22 cellular contexts compared by ENCODE assay signal in the genomic region with DNA sequence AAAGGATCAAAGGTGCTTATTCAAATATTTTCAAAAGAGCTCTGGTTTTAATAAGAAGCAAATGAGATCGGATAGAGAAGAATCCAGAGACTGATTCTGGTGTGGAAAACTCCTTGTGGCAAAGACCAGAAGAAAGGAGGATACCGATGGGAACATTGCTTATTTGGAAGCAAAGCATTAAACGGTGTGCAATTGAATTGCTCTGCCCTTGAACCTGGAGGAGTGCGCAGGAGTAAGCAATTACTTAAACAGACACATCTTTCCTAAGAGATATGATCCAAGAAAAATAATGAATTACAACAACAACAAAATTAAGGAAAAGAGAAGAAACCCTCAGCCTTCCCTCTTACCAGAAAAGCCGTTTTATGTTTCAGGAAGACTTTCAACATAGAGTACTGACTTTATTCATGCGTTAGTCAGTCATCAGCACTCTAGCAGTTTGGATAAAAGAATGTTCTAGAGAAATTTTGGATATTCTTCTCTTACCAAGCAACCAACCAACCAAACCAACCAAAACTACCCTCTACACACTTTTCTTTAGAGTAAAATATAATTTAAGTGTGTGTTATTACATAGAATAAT.
DNase-seq lines count a peak whose midpoint lies in the region; ATAC-seq, FAIRE-seq and TF ChIP-seq lines count a peak whose summit lies in the region.
"Had no signal": no experiment of that assay in that cellular context is flagged by ENCODE, and none has a peak within 500 bp of the region (broad histone marks: within the 10 kb centered on the region; RNA-seq: fewer than 3 reads in every experiment).

No MANE protein-coding gene starts in this region.

- peaks cover 27% of the 10 kb centered on the region for H3K4me1 Mint-ChIP-seq in nephron
- H3K4me1 Mint-ChIP-seq: CD4-positive, alpha-beta memory T cell; GM23338; H9 had no signal

- no peaks in the 10 kb centered on the region for H3K36me3 Mint-ChIP-seq in nephron (ENCODE audit: low read depth)
- H3K36me3 Mint-ChIP-seq: CD4-positive, alpha-beta memory T cell had no signal

- FAIRE-seq in D721Med (lab: Jason Lieb, UNC) = peak; percentile 32
- FAIRE-seq: A549, GM12878, GM19239 had no signal

- DNase-seq in D721Med (ENCODE audit: insufficient read length, low spot score) (no peak), fibroblast of gingiva (ENCODE audit: low read depth) (peak; percentile 6), sciatic nerve (ENCODE audit: low spot score) (no peak), COLO668 (lab: John Stamatoyannopoulos, UW; ENCODE audit: unreplicated experiment) (no peak), ecto neural progenitor cell (ENCODE audit: low spot score) (no peak), activated gamma-delta T cell treated with Interleukin-2 at 50 U/mL for 16 hours (no peak)
- DNase-seq: 8988T; C1 segment of cervical spinal cord; Caco-2; CD4-positive, alpha-beta memory T cell; DMS 273 treated with DMSO at 0.1 percent for 48 hours; DMS79; EL; GDM1; H9 had no signal

- H3K27ac Mint-ChIP-seq in nephron = peak overlapping the region in 2 of 3 experiments; percentile 75 to 83
- H3K27ac Mint-ChIP-seq: CD4-positive, alpha-beta memory T cell; GM23338; H9 had no signal

- peaks cover 3% of the 10 kb centered on the region for H3K27me3 Mint-ChIP-seq in nephron (ENCODE audit: low read depth)

- intact Hi-C loops in sciatic nerve (cut with DNase I) = no loop called here

- H3K4me3 Mint-ChIP-seq in nephron = no peak overlapping the region
- H3K4me3 Mint-ChIP-seq: CD4-positive, alpha-beta memory T cell; GM23338; H9 had no signal

- peak; percentile 81 for ATAC-seq in sciatic nerve
- ATAC-seq in HG03442 (IDR thresholded peaks at IDR 0.05; ENCODE audit: unreplicated experiment) = no peak
- ATAC-seq: A549, GM12878, GM23338, HCT116 had no signal

- H3K9me3 Mint-ChIP-seq in nephron = peaks cover 2% of the 10 kb centered on the region
- H3K9me3 Mint-ChIP-seq: GM23338, H9 had no signal

- no peak for TF ChIP-seq CTCF in D721Med (IDR thresholded peaks at IDR 0.05; ENCODE audit: insufficient read depth, missing control alignments)
- TF ChIP-seq CTCF in nephron (IDR thresholded peaks at IDR 0.05; ENCODE audit: unreplicated experiment in 3 of 3) = no peak
